ENCODE assay signal across 20 cellular contexts in the genomic region with DNA sequence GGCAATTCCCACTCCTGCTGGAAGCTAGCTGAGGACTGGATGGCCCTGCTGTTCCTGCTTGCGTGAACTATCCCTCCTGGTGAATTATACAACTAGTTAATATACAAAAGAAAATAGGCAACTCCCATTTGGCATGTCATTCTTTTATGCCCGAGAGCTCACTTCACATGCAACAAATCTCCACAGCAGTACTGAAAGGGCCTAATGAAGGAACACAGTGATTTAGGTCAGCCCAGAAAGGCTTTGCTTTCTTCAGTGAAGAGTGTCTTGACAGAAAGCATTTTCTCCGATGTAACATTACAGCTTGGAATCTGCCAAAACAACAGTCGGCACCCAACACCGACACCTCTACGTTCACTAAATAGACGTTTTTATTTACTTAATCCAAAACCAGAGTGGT.
A peak's percentile ranks its signal among the peaks of the same experiment; 100 is the strongest.
DNase-seq lines count a peak whose midpoint lies in the region; ATAC-seq, FAIRE-seq and TF ChIP-seq lines count a peak whose summit lies in the region.
"Had no signal": no experiment of that assay in that cellular context is flagged by ENCODE, and none has a peak within 500 bp of the region (broad histone marks: within the 10 kb centered on the region; RNA-seq: fewer than 3 reads in every experiment).

No MANE protein-coding gene starts in this region.

- H3K9me3 ChIP-seq in right atrium auricular region (no peaks in the 10 kb centered on the region), kidney (ENCODE audit: control insufficient read depth in 1 of 2, low read length in 2 of 2) (no peaks in the 10 kb centered on the region), neuronal stem cell (replicated peaks in 1 of 2; ENCODE audit: control insufficient read depth in 2 of 2, insufficient read depth in 1 of 2, low read depth in 1 of 2, low read length in 2 of 2) (no peaks in the 10 kb centered on the region)
- H3K9me3 ChIP-seq: BLaER1 treated with 17β-estradiol and CSF1 and Interleukin-3, amounts not matched to agents 10 nM and 100 nM had no signal

- no peaks in the 10 kb centered on the region for H3K36me3 ChIP-seq in right atrium auricular region
- no peaks in the 10 kb centered on the region for H3K36me3 ChIP-seq in kidney (ENCODE audit: control insufficient read depth in 1 of 2, insufficient read depth in 2 of 2, low read length in 2 of 2)
- no peaks in the 10 kb centered on the region for H3K36me3 ChIP-seq in neuronal stem cell (replicated peaks in 1 of 2; ENCODE audit: control insufficient read depth in 2 of 2, insufficient read depth in 2 of 2, low read length in 2 of 2)
- H3K36me3 ChIP-seq: BLaER1 treated with 17β-estradiol and CSF1 and Interleukin-3, amounts not matched to agents 10 nM and 100 nM had no signal

- peak overlapping the region; percentile 35 for H2AFZ ChIP-seq in neuronal stem cell (ENCODE audit: low read length)
- H2AFZ ChIP-seq: PC-9 had no signal

- no peaks in the 10 kb centered on the region for H3K27me3 ChIP-seq in right atrium auricular region
- no peaks in the 10 kb centered on the region for H3K27me3 ChIP-seq in neuronal stem cell (ENCODE audit: control insufficient read depth in 3 of 3, insufficient read depth in 3 of 3, low read depth in 1 of 3, low read length in 3 of 3)
- H3K27me3 ChIP-seq: BLaER1 treated with 17β-estradiol and CSF1 and Interleukin-3, amounts not matched to agents 10 nM and 100 nM had no signal

- H3K4me1 ChIP-seq in right atrium auricular region (peaks cover 0 to 7% of the 10 kb centered on the region in 2 donors), kidney (ENCODE audit: control insufficient read depth in 1 of 2, insufficient read depth in 1 of 2, low read depth in 1 of 2, low read length in 2 of 2) (peaks cover 0 to 7% of the 10 kb centered on the region in 2 donors), neuronal stem cell (ENCODE audit: control insufficient read depth in 2 of 2, insufficient read depth in 1 of 2, low read depth in 1 of 2, low read length in 2 of 2) (peaks cover 2 to 7% of the 10 kb centered on the region in 2 donors)
- H3K4me1 ChIP-seq: BLaER1 treated with 17β-estradiol and CSF1 and Interleukin-3, amounts not matched to agents 10 nM and 100 nM had no signal

- H3K79me1 ChIP-seq in neuronal stem cell (ENCODE audit: low read depth, low read length), result no peaks in the 10 kb centered on the region

- no peak overlapping the region for H3K9ac ChIP-seq in kidney (ENCODE audit: low read length in 2 of 2)
- no peak overlapping the region for H3K9ac ChIP-seq in neuronal stem cell (ENCODE audit: low read depth, low read length, poor library complexity)
- H3K9ac ChIP-seq: BLaER1 treated with 17β-estradiol and CSF1 and Interleukin-3, amounts not matched to agents 10 nM and 100 nM had no signal

- FAIRE-seq in kidney (lab: Jason Lieb, UNC), result peak; percentile 35
- FAIRE-seq: G401.6, GM12878 had no signal

- no peak overlapping the region for H3K18ac ChIP-seq in neuronal stem cell (ENCODE audit: low read length)

- DNase-seq in Right ventricle myocardium superior (no peak), right atrium auricular region (ENCODE audit: low spot score) (no peak), kidney (no peak), neuronal stem cell (ENCODE audit: low spot score) (no peak), occipital lobe (lab: John Stamatoyannopoulos, UW) (no peak)
- DNase-seq in activated T-cell treated with anti-CD3 and anti-CD28 coated beads, Interleukin-2, amount 50 U/mL, for 1 hour, result no peak
- DNase-seq: DMS79 treated with DMSO at 0.1 percent for 48 hours, GOT3, KBM-7, MV-4-11, NCI-H1417, NCI-H187 treated with DMSO at 0.1 percent for 48 hours, NCI-H2171 treated with DMSO at 0.1 percent for 48 hours, NCI-H774, PC-9 had no signal

- no peak overlapping the region for H2BK5ac ChIP-seq in neuronal stem cell (ENCODE audit: low read length)

- no peak overlapping the region for H4K8ac ChIP-seq in neuronal stem cell (ENCODE audit: low read depth, low read length)

- H3K27ac ChIP-seq in right atrium auricular region (peak overlapping the region in 1 of 2 donors; percentile 4), kidney (ENCODE audit: low read depth in 2 of 2, low read length in 2 of 2) (peak overlapping the region in 1 of 2 donors; percentile 59), neuronal stem cell (replicated peaks; ENCODE audit: low read length) (no peak overlapping the region)
- H3K27ac ChIP-seq: BLaER1 treated with 17β-estradiol and CSF1 and Interleukin-3, amounts not matched to agents 10 nM and 100 nM; PC-9 had no signal

- no peak for TF ChIP-seq CTCF in right atrium auricular region (IDR thresholded peaks at IDR 0.05)
- no peak for TF ChIP-seq CTCF in kidney (IDR thresholded peaks at IDR 0.05; ENCODE audit: borderline replicate concordance, extremely low read depth, insufficient read depth)

- WGBS in neuronal stem cell (ENCODE audit: extremely low coverage in 2 of 2, insufficient read length in 2 of 2, insufficient replicate concordance in 1 of 2), 2 donors, result no CpG with 5 or more reads among the region's 7 CpGs

- H3K23ac ChIP-seq in neuronal stem cell (ENCODE audit: low read depth, low read length, poor library complexity), result no peak overlapping the region

- no peak overlapping the region for H2BK15ac ChIP-seq in neuronal stem cell (ENCODE audit: low read length)

- intact Hi-C loops in Right ventricle myocardium superior (cut with DNase I) (no loop called here), kidney (cut with DNase I) (no loop called here)

- no peak overlapping the region for H3K14ac ChIP-seq in neuronal stem cell (ENCODE audit: low read length)

- H2BK12ac ChIP-seq in neuronal stem cell (ENCODE audit: low read length), result no peak overlapping the region

- H3K4me3 ChIP-seq in right atrium auricular region (no peak overlapping the region), kidney (ENCODE audit: low read length in 2 of 2) (peak overlapping the region; percentile 26 to 48), neuronal stem cell (ENCODE audit: low read length in 2 of 2) (no peak overlapping the region)
- H3K4me3 ChIP-seq: BLaER1 treated with 17β-estradiol and CSF1 and Interleukin-3, amounts not matched to agents 10 nM and 100 nM; GM12878; PC-9 had no signal

- peak; percentile 69 for ATAC-seq in Right ventricle myocardium superior (ENCODE audit: poor library complexity)
- ATAC-seq in HG03460 (IDR thresholded peaks at IDR 0.05; ENCODE audit: unreplicated experiment), result no peak
- no peak for ATAC-seq in GM21515 (IDR thresholded peaks at IDR 0.05; ENCODE audit: unreplicated experiment)
- ATAC-seq: GM12878 had no signal

- no peak overlapping the region for H2BK120ac ChIP-seq in neuronal stem cell (ENCODE audit: low read depth, low read length)

- no peak overlapping the region for H3K4me2 ChIP-seq in neuronal stem cell (ENCODE audit: insufficient read depth, low read length, poor library complexity, severe bottlenecking)
- H3K4me2 ChIP-seq: BLaER1 treated with 17β-estradiol and CSF1 and Interleukin-3, amounts not matched to agents 10 nM and 100 nM; PC-9 had no signal

- no peak overlapping the region for H4K91ac ChIP-seq in neuronal stem cell (ENCODE audit: low read depth, low read length, poor library complexity)

- no peak overlapping the region for H2AK5ac ChIP-seq in neuronal stem cell (ENCODE audit: low read depth, low read length)

- H3K4ac ChIP-seq in neuronal stem cell (ENCODE audit: low read length), result no peak overlapping the region

Comparison
In these comparisons a context has a peak if more than half of its experiments do, and no peak if none do; other contexts are left out.
1. H3K4me3 ChIP-seq: peak in kidney (2 of 2); none in right atrium auricular region (0 of 2) and neuronal stem cell (0 of 2).